12 cellular contexts compared by ENCODE assay signal in genomic region chr12:113231275-113232231, GRCh38. TPM values are rescaled to one million over a fixed set of nuclear protein-coding genes. Genes with fewer than 3 reads are reported as not detected.
A peak's percentile ranks its signal among the peaks of the same experiment; 100 is the strongest.
DNase-seq lines count a peak whose midpoint lies in the region; ATAC-seq and TF ChIP-seq lines count a peak whose summit lies in the region.
"Had no signal": no experiment of that assay in that cellular context is flagged by ENCODE, and none has a peak within 500 bp of the region (broad histone marks: within the 10 kb centered on the region; RNA-seq: fewer than 3 reads in every experiment).

No MANE protein-coding gene starts in this region.

- CTCF ChIA-PET in activated CD8-positive, alpha-beta T cell treated with anti-CD3 and anti-CD28 coated beads for 36 hours (lab: Charles Lee) = interaction anchor here (2.5 kb wide), 1 partner anchor 8 kb away, joined by 23 read pairs; the partner anchor contains the start of gene TPCN1

- intact Hi-C loops in heart left ventricle (cut with DNase I) (loop anchor here in 1 of 10 donors (5.0 kb wide), 1 partner anchor 66 kb away; no protein-coding TSS in a partner anchor), cardiac septum (cut with DNase I) (loop anchor here (2.0 to 5.0 kb wide), 2 partner anchors 13 to 66 kb away; no protein-coding TSS in a partner anchor)
- intact Hi-C loops in activated CD8-positive, alpha-beta T cell treated with anti-CD3 and anti-CD28 coated beads for 36 hours (cut with micrococcal nuclease) = loop anchor here (5.0 kb wide), 1 partner anchor 34 kb away; no protein-coding TSS in a partner anchor

- no peak overlapping the region for H3K4me3 Mint-ChIP-seq in type B pancreatic cell
- no peak overlapping the region for H3K4me3 Mint-ChIP-seq in activated CD8-positive, alpha-beta T cell treated with anti-CD3 and anti-CD28 coated beads for 36 hours
- H3K4me3 Mint-ChIP-seq: neural crest cell had no signal

- DNase-seq in heart left ventricle (no peak), cardiac septum (ENCODE audit: low spot score) (no peak), astrocyte of the spinal cord (ENCODE audit: low read depth, low spot score) (peak; percentile 79), kidney glomerular epithelial cell (lab: John Stamatoyannopoulos, UW) (peak; percentile 93), type B pancreatic cell (ENCODE audit: extremely low spot score, unreplicated experiment) (no peak), NCI-H1105 treated with DMSO at 0.1 percent for 48 hours (lab: John Stamatoyannopoulos, UW) (no peak)
- DNase-seq in activated CD8-positive, alpha-beta T cell treated with anti-CD3 and anti-CD28 coated beads for 36 hours = no peak
- DNase-seq: CD4-positive, CD25-positive, alpha-beta regulatory T cell; central memory CD4-positive, alpha-beta T cell; T-helper 17 cell had no signal

- no peaks in the 10 kb centered on the region for H3K9me3 Mint-ChIP-seq in type B pancreatic cell
- no peaks in the 10 kb centered on the region for H3K9me3 Mint-ChIP-seq in activated CD8-positive, alpha-beta T cell treated with anti-CD3 and anti-CD28 coated beads for 36 hours
- H3K9me3 Mint-ChIP-seq: CD4-positive, CD25-positive, alpha-beta regulatory T cell; neural crest cell had no signal

- H3K27ac ChIP-seq in heart left ventricle = peak overlapping the region; percentile 60 to 94 (median 88)

- WGBS in heart left ventricle, 4 donors = 63 to 78% (median 77%) methylated on average over 13 of the region's 13 CpGs

- H3K4me1 Mint-ChIP-seq in type B pancreatic cell (ENCODE audit: unreplicated experiment) = peaks cover 37% of the 10 kb centered on the region
- peaks cover 44% of the 10 kb centered on the region for H3K4me1 Mint-ChIP-seq in activated CD8-positive, alpha-beta T cell treated with anti-CD3 and anti-CD28 coated beads for 36 hours (ENCODE audit: low read depth)

- H3K9me3 ChIP-seq in heart left ventricle = no peaks in the 10 kb centered on the region

- no peak for TF ChIP-seq POLR2A in heart left ventricle (IDR thresholded peaks at IDR 0.05)

- POLR2A ChIA-PET in activated CD8-positive, alpha-beta T cell treated with anti-CD3 and anti-CD28 coated beads for 36 hours (lab: Charles Lee) = interaction anchor here (1.1 to 4.1 kb wide), 7 partner anchors 9 to 47 kb away, joined by 3 to 21 read pairs (median 5); partner anchors contain the start of genes DDX54, RITA1 and TPCN1

- ATAC-seq in heart left ventricle (no peak), GM21515 (IDR thresholded peaks at IDR 0.05; ENCODE audit: unreplicated experiment) (no peak)
- no peak for ATAC-seq in activated CD8-positive, alpha-beta T cell treated with anti-CD3 and anti-CD28 coated beads for 36 hours
- ATAC-seq: T-helper 17 cell had no signal

- peaks cover 37% of the 10 kb centered on the region for H3K36me3 Mint-ChIP-seq in type B pancreatic cell
- H3K36me3 Mint-ChIP-seq in activated CD8-positive, alpha-beta T cell treated with anti-CD3 and anti-CD28 coated beads for 36 hours (ENCODE audit: low read depth) = peaks cover 64% of the 10 kb centered on the region

- peaks cover 0 to 93% (median 81%) of the 10 kb centered on the region in 9 donors for H3K36me3 ChIP-seq in heart left ventricle

- H3K27me3 ChIP-seq in heart left ventricle = no peaks in the 10 kb centered on the region

- H3K27me3 Mint-ChIP-seq in type B pancreatic cell = no peaks in the 10 kb centered on the region
- H3K27me3 Mint-ChIP-seq in activated CD8-positive, alpha-beta T cell treated with anti-CD3 and anti-CD28 coated beads for 36 hours = no peaks in the 10 kb centered on the region
- H3K27me3 Mint-ChIP-seq: CD4-positive, CD25-positive, alpha-beta regulatory T cell; T-helper 17 cell had no signal

- H3K27ac Mint-ChIP-seq in type B pancreatic cell = peak overlapping the region; percentile 86
- H3K27ac Mint-ChIP-seq in activated CD8-positive, alpha-beta T cell treated with anti-CD3 and anti-CD28 coated beads for 36 hours = no peak overlapping the region

- in situ Hi-C loops in astrocyte of the spinal cord (cut with HindIII; ENCODE audit: low sequenced_read_pairs) = no loop called here

- peaks cover 5 to 99% (median 90%) of the 10 kb centered on the region in 12 donors for H3K4me1 ChIP-seq in heart left ventricle

- no peak for TF ChIP-seq CTCF in heart left ventricle (IDR thresholded peaks at IDR 0.05)
- TF ChIP-seq CTCF in astrocyte of the spinal cord (IDR thresholded peaks at IDR 0.05; ENCODE audit: low read depth, low read length) = no peak
- no peak for TF ChIP-seq CTCF in type B pancreatic cell (conservative IDR thresholded peaks at IDR 0.05)
- no peak for TF ChIP-seq CTCF in activated CD8-positive, alpha-beta T cell treated with anti-CD3 and anti-CD28 coated beads for 36 hours (IDR thresholded peaks at IDR 0.05)

- H3K4me3 ChIP-seq in heart left ventricle = no peak overlapping the region
- H3K4me3 ChIP-seq in astrocyte of the spinal cord (ENCODE audit: low read depth, low read length) = no peak overlapping the region

RNA-seq across cellular contexts. Expression of gene TPCN1, which starts 10.3 kb away (rescaled TPM):
- total RNA-seq in heart left ventricle (100 to 1,000 TPM in 4 of 9 donors, 10 to 100 TPM in 5; 52.1 to 136 (median 92.0) TPM), cardiac septum (77.1 TPM), type B pancreatic cell (ENCODE audit: low replicate concordance) (55.6 and 103 TPM in 2 replicates)
- 10 to 100 TPM; 22.6 to 75.1 TPM for polyA plus RNA-seq in heart left ventricle
- total RNA-seq in activated CD8-positive, alpha-beta T cell treated with anti-CD3 and anti-CD28 coated beads for 36 hours = 10 to 100 TPM; 29.9 to 33.5 TPM

RNA-seq across cellular contexts. Expression of gene RITA1, which starts 46.0 kb away (rescaled TPM):
- total RNA-seq in heart left ventricle (10 to 100 TPM; 13.3 to 30.7 (median 16.0) TPM), cardiac septum (11.0 TPM), type B pancreatic cell (ENCODE audit: low replicate concordance) (19.0 and 21.7 TPM in 2 replicates)
- polyA plus RNA-seq in heart left ventricle = 10 to 100 TPM; 10.4 to 12.9 TPM
- 10 to 100 TPM; 18.5 to 19.1 TPM for total RNA-seq in activated CD8-positive, alpha-beta T cell treated with anti-CD3 and anti-CD28 coated beads for 36 hours

RNA-seq across cellular contexts. Expression of gene DDX54, which starts 46.3 kb away (rescaled TPM):
- total RNA-seq in heart left ventricle (10 to 100 TPM; 28.2 to 60.2 (median 38.2) TPM), cardiac septum (35.5 TPM), type B pancreatic cell (ENCODE audit: low replicate concordance) (53.9 and 66.1 TPM in 2 replicates)
- 10 to 100 TPM; 23.4 to 53.2 TPM for polyA plus RNA-seq in heart left ventricle
- 100 to 1,000 TPM; 112 to 133 TPM for total RNA-seq in activated CD8-positive, alpha-beta T cell treated with anti-CD3 and anti-CD28 coated beads for 36 hours

Comparison
In these comparisons a context has a peak if more than half of its experiments do, and no peak if none do; other contexts are left out.
1. DNase-seq: peak in astrocyte of the spinal cord (single experiment) and kidney glomerular epithelial cell (single experiment); none in heart left ventricle (0 of 5), cardiac septum (single experiment), type B pancreatic cell (single experiment), NCI-H1105 treated with DMSO at 0.1 percent for 48 hours (single experiment) and activated CD8-positive, alpha-beta T cell treated with anti-CD3 and anti-CD28 coated beads for 36 hours (single experiment).